In genomic region chr1:240607006-240607405, GRCh38 we compare ENCODE assay signal across 19 cellular contexts. TPM values are rescaled to one million over a fixed set of nuclear protein-coding genes. Genes with fewer than 3 reads are reported as not detected.
"Had no signal": no experiment of that assay in that cellular context is flagged by ENCODE, and none has a peak within 500 bp of the region (broad histone marks: within the 10 kb centered on the region; RNA-seq: fewer than 3 reads in every experiment).

No MANE protein-coding gene starts in this region.

- H3K27ac ChIP-seq: esophagus squamous epithelium, foreskin keratinocyte, left ventricle myocardium inferior, lower lobe of right lung, pancreas, suprapubic skin, thyroid gland, upper lobe of left lung, uterus had no signal

- H3K4me3 ChIP-seq: esophagus squamous epithelium, left ventricle myocardium inferior, lower lobe of right lung, pancreas, suprapubic skin, thyroid gland, upper lobe of left lung, uterus had no signal

- H3K4me1 ChIP-seq: foreskin keratinocyte, lower lobe of right lung, pancreas, suprapubic skin, thyroid gland, uterus had no signal

- ATAC-seq: foreskin keratinocyte; lower lobe of right lung; pancreas; right cardiac atrium; stimulated activated effector memory CD8-positive, alpha-beta T cell treated with anti-CD3 and anti-CD28 coated beads, Interleukin-12 subunit alpha, Interleukin-12 subunit beta, amount 100 ng/mL, for 72 hours; stimulated activated naive CD8-positive, alpha-beta T cell treated with anti-CD3 and anti-CD28 coated beads, Interleukin-15, Interleukin-2, amounts not matched to agents 100 U/mL and 50 U/mL, for 24 hours had no signal

- H3K9me3 ChIP-seq: esophagus squamous epithelium, left ventricle myocardium inferior, lower lobe of right lung, pancreas, suprapubic skin, thyroid gland, upper lobe of left lung, uterus had no signal

- DNase-seq: esophagus squamous epithelium; foreskin keratinocyte; immature natural killer cell; left ventricle myocardium inferior; lower lobe of right lung; midbrain; naive B cell; occipital lobe; pancreas; right cardiac atrium; stimulated activated CD4-positive, alpha-beta T cell treated with anti-CD3 and anti-CD28 coated beads, Interleukin-4, amount 100 ng/mL, for 1 hour; stimulated activated CD8-positive, alpha-beta memory T cell treated with anti-CD3 and anti-CD28 coated beads, Interleukin-4, amount 100 ng/mL, for 48 hours; stimulated activated naive CD8-positive, alpha-beta T cell treated with anti-CD3 and anti-CD28 coated beads, Interleukin-15, Interleukin-2, amounts not matched to agents 100 U/mL and 50 U/mL, for 24 hours; thyroid gland; upper lobe of left lung; uterus had no signal

- FAIRE-seq: keratinocyte, pancreas had no signal

- H3K27me3 ChIP-seq: suprapubic skin, thyroid gland, upper lobe of left lung, uterus had no signal

- H3K36me3 ChIP-seq: esophagus squamous epithelium, left ventricle myocardium inferior, lower lobe of right lung, pancreas, suprapubic skin, thyroid gland, upper lobe of left lung, uterus had no signal

RNA-seq across cellular contexts. Expression of gene GREM2, which starts 4.9 kb away (rescaled TPM):
- total RNA-seq: foreskin keratinocyte, left ventricle myocardium inferior had no signal
